Comparison of ENCODE assay signal across 2 cellular contexts in genomic region chr13:97117388-97117910, GRCh38.
TF ChIP-seq lines count a peak whose summit lies in the region.

No MANE protein-coding gene starts in this region.

TF ChIP-seq in SK-N-SH, 30 proteins besides CTCF, POLR2A, EP300 and RAD21 (continued from another document):
- TF ChIP-seq IRF3 (IDR thresholded peaks at IDR 0.05; ENCODE audit: low read depth, low read length) (no peak), RCOR1 (IDR thresholded peaks at IDR 0.05; ENCODE audit: low read length) (no peak), USF2 (IDR thresholded peaks at IDR 0.05; ENCODE audit: borderline replicate concordance, low read depth, low read length) (no peak), RFX5 (IDR thresholded peaks at IDR 0.05; ENCODE audit: low read length) (no peak), RXRA (IDR thresholded peaks at IDR 0.05; ENCODE audit: borderline replicate concordance, low read depth) (no peak), TEAD4 (IDR thresholded peaks at IDR 0.05; ENCODE audit: borderline replicate concordance, insufficient read depth) (no peak)
- TF ChIP-seq, protein P1, sequence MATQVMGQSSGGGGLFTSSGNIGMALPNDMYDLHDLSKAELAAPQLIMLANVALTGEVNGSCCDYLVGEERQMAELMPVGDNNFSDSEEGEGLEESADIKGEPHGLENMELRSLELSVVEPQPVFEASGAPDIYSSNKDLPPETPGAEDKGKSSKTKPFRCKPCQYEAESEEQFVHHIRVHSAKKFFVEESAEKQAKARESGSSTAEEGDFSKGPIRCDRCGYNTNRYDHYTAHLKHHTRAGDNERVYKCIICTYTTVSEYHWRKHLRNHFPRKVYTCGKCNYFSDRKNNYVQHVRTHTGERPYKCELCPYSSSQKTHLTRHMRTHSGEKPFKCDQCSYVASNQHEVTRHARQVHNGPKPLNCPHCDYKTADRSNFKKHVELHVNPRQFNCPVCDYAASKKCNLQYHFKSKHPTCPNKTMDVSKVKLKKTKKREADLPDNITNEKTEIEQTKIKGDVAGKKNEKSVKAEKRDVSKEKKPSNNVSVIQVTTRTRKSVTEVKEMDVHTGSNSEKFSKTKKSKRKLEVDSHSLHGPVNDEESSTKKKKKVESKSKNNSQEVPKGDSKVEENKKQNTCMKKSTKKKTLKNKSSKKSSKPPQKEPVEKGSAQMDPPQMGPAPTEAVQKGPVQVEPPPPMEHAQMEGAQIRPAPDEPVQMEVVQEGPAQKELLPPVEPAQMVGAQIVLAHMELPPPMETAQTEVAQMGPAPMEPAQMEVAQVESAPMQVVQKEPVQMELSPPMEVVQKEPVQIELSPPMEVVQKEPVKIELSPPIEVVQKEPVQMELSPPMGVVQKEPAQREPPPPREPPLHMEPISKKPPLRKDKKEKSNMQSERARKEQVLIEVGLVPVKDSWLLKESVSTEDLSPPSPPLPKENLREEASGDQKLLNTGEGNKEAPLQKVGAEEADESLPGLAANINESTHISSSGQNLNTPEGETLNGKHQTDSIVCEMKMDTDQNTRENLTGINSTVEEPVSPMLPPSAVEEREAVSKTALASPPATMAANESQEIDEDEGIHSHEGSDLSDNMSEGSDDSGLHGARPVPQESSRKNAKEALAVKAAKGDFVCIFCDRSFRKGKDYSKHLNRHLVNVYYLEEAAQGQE (IDR thresholded peaks at IDR 0.05; ENCODE audit: low read depth, low read length), result no peak

TF ChIP-seq in SK-N-SH treated with all-trans-retinoic acid at 6 μM for 48 hours, 23 proteins besides CTCF, POLR2A, EP300 and RAD21 (continued from another document):
- TF ChIP-seq, protein P2, sequence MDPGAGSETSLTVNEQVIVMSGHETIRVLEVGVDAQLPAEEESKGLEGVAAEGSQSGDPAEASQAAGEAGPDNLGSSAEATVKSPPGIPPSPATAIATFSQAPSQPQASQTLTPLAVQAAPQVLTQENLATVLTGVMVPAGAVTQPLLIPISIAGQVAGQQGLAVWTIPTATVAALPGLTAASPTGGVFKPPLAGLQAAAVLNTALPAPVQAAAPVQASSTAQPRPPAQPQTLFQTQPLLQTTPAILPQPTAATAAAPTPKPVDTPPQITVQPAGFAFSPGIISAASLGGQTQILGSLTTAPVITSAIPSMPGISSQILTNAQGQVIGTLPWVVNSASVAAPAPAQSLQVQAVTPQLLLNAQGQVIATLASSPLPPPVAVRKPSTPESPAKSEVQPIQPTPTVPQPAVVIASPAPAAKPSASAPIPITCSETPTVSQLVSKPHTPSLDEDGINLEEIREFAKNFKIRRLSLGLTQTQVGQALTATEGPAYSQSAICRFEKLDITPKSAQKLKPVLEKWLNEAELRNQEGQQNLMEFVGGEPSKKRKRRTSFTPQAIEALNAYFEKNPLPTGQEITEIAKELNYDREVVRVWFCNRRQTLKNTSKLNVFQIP (CRISPR knock-in tag; IDR thresholded peaks at IDR 0.05; ENCODE audit: borderline replicate concordance, low read depth), result no peak
- TF ChIP-seq ARNTL (CRISPR knock-in tag; IDR thresholded peaks at IDR 0.05; ENCODE audit: borderline replicate concordance, low read depth) (no peak), TOX (CRISPR knock-in tag; IDR thresholded peaks at IDR 0.05; ENCODE audit: borderline replicate concordance) (no peak), CSRNP3 (CRISPR knock-in tag; IDR thresholded peaks at IDR 0.05) (no peak), TCF4 (CRISPR knock-in tag; IDR thresholded peaks at IDR 0.05; ENCODE audit: borderline replicate concordance) (no peak), ZNF565 (CRISPR knock-in tag; conservative IDR thresholded peaks at IDR 0.05; ENCODE audit: low read depth) (no peak), OSR1 (CRISPR knock-in tag; IDR thresholded peaks at IDR 0.05) (no peak)
